ENCODE assay signal across 25 cellular contexts in genomic region chr7:94305836-94306235, GRCh38.
"Had no signal": no experiment of that assay in that cellular context is flagged by ENCODE, and none has a peak within 500 bp of the region (broad histone marks: within the 10 kb centered on the region; RNA-seq: fewer than 3 reads in every experiment).

No MANE protein-coding gene starts in this region.

- H3K4me3 Mint-ChIP-seq: activated CD8-positive, alpha-beta T cell treated with anti-CD3 and anti-CD28 coated beads for 36 hours; activated naive CD8-positive, alpha-beta T cell; activated T-cell treated with anti-CD3 and anti-CD28 coated beads, Interleukin-2, amount 50 U/mL, for 4 hours; activated T-helper 17 cell treated with anti-CD3 and anti-CD28 coated beads, Interleukin-2, amount 50 U/mL, for 72 hours; central memory CD8-positive, alpha-beta T cell; effector memory CD8-positive, alpha-beta T cell; WTC11 had no signal

- H3K27me3 Mint-ChIP-seq: effector memory CD8-positive, alpha-beta T cell had no signal

- H3K36me3 Mint-ChIP-seq: activated naive CD8-positive, alpha-beta T cell had no signal

- DNase-seq: activated CD4-positive, alpha-beta T cell treated with anti-CD3 and anti-CD28 coated beads for 48 hours; activated CD4-positive, alpha-beta T cell treated with anti-CD3 and anti-CD28 coated beads, Interleukin-2, amount 50 U/mL, for 1 hour; activated CD4-positive, alpha-beta T cell treated with anti-CD3 and anti-CD28 coated beads, Interleukin-2, amount 50 U/mL, for 48 hours; activated CD8-positive, alpha-beta memory T cell treated with anti-CD3 and anti-CD28 coated beads for 24 hours; activated CD8-positive, alpha-beta T cell treated with anti-CD3 and anti-CD28 coated beads for 36 hours; activated effector memory CD4-positive, alpha-beta T cell treated with Interleukin-2 at 50 U/mL for 16 hours; activated gamma-delta T cell treated with Interleukin-2 at 50 U/mL for 16 hours; activated naive CD4-positive, alpha-beta T cell treated with anti-CD3 and anti-CD28 coated beads, Interleukin-2, amount 50 U/mL, for 16 hours; activated naive CD4-positive, alpha-beta T cell treated with Interleukin-2 at 50 U/mL for 16 hours; activated T-cell treated with anti-CD3 and anti-CD28 coated beads, Interleukin-2, amount 50 U/mL, for 4 hours; amniotic stem cell; anterior cingulate cortex; brain microvascular endothelial cell; cortex of kidney; effector CD4-positive, alpha-beta T cell; effector memory CD8-positive, alpha-beta T cell; esophagus squamous epithelium; foreskin melanocyte; T-helper 2 cell had no signal

- H3K4me3 ChIP-seq: esophagus squamous epithelium, gastroesophageal sphincter had no signal

- H3K27ac Mint-ChIP-seq: activated CD8-positive, alpha-beta T cell treated with anti-CD3 and anti-CD28 coated beads for 36 hours; activated naive CD8-positive, alpha-beta T cell; activated T-helper 17 cell treated with anti-CD3 and anti-CD28 coated beads, Interleukin-2, amount 50 U/mL, for 72 hours; effector memory CD8-positive, alpha-beta T cell; WTC11 had no signal

- H3K27me3 ChIP-seq: brain microvascular endothelial cell, esophagus squamous epithelium, gastroesophageal sphincter had no signal

- H3K36me3 ChIP-seq: brain microvascular endothelial cell, esophagus squamous epithelium, gastroesophageal sphincter had no signal

- H3K4me1 Mint-ChIP-seq: activated T-helper 17 cell treated with anti-CD3 and anti-CD28 coated beads, Interleukin-2, amount 50 U/mL, for 72 hours; central memory CD8-positive, alpha-beta T cell had no signal

- H3K27ac ChIP-seq: brain microvascular endothelial cell, epithelial cell of prostate, gastroesophageal sphincter had no signal

- H3K9me3 ChIP-seq: esophagus squamous epithelium, gastroesophageal sphincter had no signal
